ENCODE assay signal across 31 cellular contexts in the genomic region with DNA sequence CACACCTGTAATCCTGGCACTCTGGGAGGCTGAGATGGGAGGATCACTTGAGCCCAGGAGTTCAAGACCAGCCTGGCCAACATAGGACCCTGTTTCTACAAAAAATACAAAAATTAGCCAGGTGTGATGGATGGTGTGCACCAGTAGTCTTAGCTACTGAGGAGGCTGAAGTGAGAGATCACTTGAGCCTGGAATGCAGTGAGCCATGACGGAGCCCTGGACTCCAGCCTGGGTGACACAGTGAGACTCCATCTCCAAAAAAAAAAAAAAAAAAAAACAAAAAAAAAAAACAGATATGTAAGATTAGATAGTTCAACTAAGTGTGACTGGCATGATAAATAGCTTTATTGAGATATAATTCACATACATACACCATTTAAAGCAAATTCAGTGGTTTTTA. TPM values are rescaled to one million over a fixed set of nuclear protein-coding genes. Genes with fewer than 3 reads are reported as not detected.
DNase-seq lines count a peak whose midpoint lies in the region; TF ChIP-seq lines count a peak whose summit lies in the region.
"Had no signal": no experiment of that assay in that cellular context is flagged by ENCODE, and none has a peak within 500 bp of the region (broad histone marks: within the 10 kb centered on the region; RNA-seq: fewer than 3 reads in every experiment).

No MANE protein-coding gene starts in this region.

- H3K4me2 ChIP-seq in Karpas-422 (ENCODE audit: low read depth, low read length, poor library complexity, severe bottlenecking), result no peak overlapping the region
- H3K4me2 ChIP-seq: A549; BLaER1; BLaER1 treated with 17β-estradiol and CSF1 and Interleukin-3, amounts not matched to agents 10 nM and 100 nM had no signal

- intact Hi-C loops in thyroid gland (cut with DNase I), result no loop called here

- no peak overlapping the region for H3K9ac ChIP-seq in Karpas-422 (ENCODE audit: low read length)
- H3K9ac ChIP-seq: BLaER1; BLaER1 treated with 17β-estradiol and CSF1 and Interleukin-3, amounts not matched to agents 10 nM and 100 nM had no signal

- no peak for TF ChIP-seq POLR2A in thyroid gland (IDR thresholded peaks at IDR 0.05)

- H3K9me3 ChIP-seq in Karpas-422 (ENCODE audit: low read length) (no peaks in the 10 kb centered on the region), thyroid gland (no peaks in the 10 kb centered on the region)
- no peaks in the 10 kb centered on the region for H3K9me3 ChIP-seq in effector memory CD4-positive, alpha-beta T cell (ENCODE audit: control insufficient read depth, low read length)
- H3K9me3 ChIP-seq: A549; BE2C; BLaER1; BLaER1 treated with 17β-estradiol and CSF1 and Interleukin-3, amounts not matched to agents 10 nM and 100 nM; Caco-2 had no signal

- no peaks in the 10 kb centered on the region for H3K27me3 ChIP-seq in Karpas-422 (ENCODE audit: low read length)
- H3K27me3 ChIP-seq in thyroid gland, result no peaks in the 10 kb centered on the region
- no peaks in the 10 kb centered on the region for H3K27me3 ChIP-seq in effector memory CD4-positive, alpha-beta T cell (replicated peaks; ENCODE audit: control insufficient read depth, insufficient read depth, low read length, poor library complexity, severe bottlenecking)
- H3K27me3 ChIP-seq: BE2C; BLaER1; BLaER1 treated with 17β-estradiol and CSF1 and Interleukin-3, amounts not matched to agents 10 nM and 100 nM had no signal

- no peak for TF ChIP-seq CTCF in thyroid gland (IDR thresholded peaks at IDR 0.05)

- H4K20me1 ChIP-seq in Karpas-422 (ENCODE audit: insufficient read depth, low read depth, low read length), result no peaks in the 10 kb centered on the region
- H4K20me1 ChIP-seq: BLaER1 had no signal

- DNase-seq in Karpas-422, result peak; percentile 25
- DNase-seq in kidney tubule cell (ENCODE audit: low spot score), result peak; percentile 11
- DNase-seq in thyroid gland, result peak; percentile 63 to 77
- no peak for DNase-seq in occipital lobe (lab: John Stamatoyannopoulos, UW)
- DNase-seq in NCI-H526 treated with DMSO at 0.1 percent for 48 hours (lab: John Stamatoyannopoulos, UW), result no peak
- no peak for DNase-seq in effector memory CD4-positive, alpha-beta T cell
- DNase-seq: 8988T; ACHN; AML-193; BE2C; C1 segment of cervical spinal cord; Caco-2; Calu3; CD4-positive, alpha-beta memory T cell; CD4-positive, alpha-beta T cell; CD4-positive, CD25-positive, alpha-beta regulatory T cell; CD8-positive, alpha-beta memory T cell; CD8-positive, alpha-beta T cell; COR-L47; DMS 273 treated with DMSO at 0.1 percent for 48 hours; DMS153; DMS53; DMS79; DMS79 treated with DMSO at 0.1 percent for 48 hours; DND-41; EL had no signal

- H3K27ac ChIP-seq in Karpas-422 (ENCODE audit: low read length) (no peak overlapping the region), thyroid gland (peak overlapping the region in 2 of 3 donors; percentile 3 to 19)
- H3K27ac ChIP-seq in effector memory CD4-positive, alpha-beta T cell (ENCODE audit: insufficient read depth, low read length, poor library complexity, severe bottlenecking), result no peak overlapping the region
- H3K27ac ChIP-seq: 22Rv1; A549; BLaER1; BLaER1 treated with 17β-estradiol and CSF1 and Interleukin-3, amounts not matched to agents 10 nM and 100 nM; C4-2B had no signal

- H3K79me2 ChIP-seq in Karpas-422 (ENCODE audit: low read length), result no peaks in the 10 kb centered on the region

- 27 to 40% methylated on average over 1 of the region's 1 CpG for WGBS in thyroid gland, 2 donors

- no peaks in the 10 kb centered on the region for H3K4me1 ChIP-seq in Karpas-422 (ENCODE audit: low read length)
- peaks cover 0 to 4% of the 10 kb centered on the region in 2 donors for H3K4me1 ChIP-seq in thyroid gland
- H3K4me1 ChIP-seq in effector memory CD4-positive, alpha-beta T cell (ENCODE audit: control insufficient read depth, insufficient read depth, low read length, poor library complexity, severe bottlenecking), result no peaks in the 10 kb centered on the region
- H3K4me1 ChIP-seq: A549, BE2C, BLaER1, Caco-2 had no signal

- no peak overlapping the region for H3K4me3 ChIP-seq in Karpas-422 (ENCODE audit: low read length)
- H3K4me3 ChIP-seq in thyroid gland (replicated peaks in 1 of 3), result no peak overlapping the region
- no peak overlapping the region for H3K4me3 ChIP-seq in effector memory CD4-positive, alpha-beta T cell (ENCODE audit: insufficient read depth, low read depth, low read length, poor library complexity, severe bottlenecking)
- H3K4me3 ChIP-seq: A549; BLaER1; BLaER1 treated with 17β-estradiol and CSF1 and Interleukin-3, amounts not matched to agents 10 nM and 100 nM had no signal

- no peaks in the 10 kb centered on the region for H3K9me2 ChIP-seq in Karpas-422 (replicated peaks; ENCODE audit: insufficient read depth, low read length)

- no peak overlapping the region for H2AFZ ChIP-seq in Karpas-422 (ENCODE audit: low read length)

- H3K36me3 ChIP-seq in Karpas-422 (ENCODE audit: insufficient read depth, low read length), result peaks cover 34% of the 10 kb centered on the region
- peaks cover 23 to 36% of the 10 kb centered on the region in 2 donors for H3K36me3 ChIP-seq in thyroid gland
- H3K36me3 ChIP-seq in effector memory CD4-positive, alpha-beta T cell (ENCODE audit: control insufficient read depth, insufficient read depth, low read length), result peaks cover 64% of the 10 kb centered on the region

RNA-seq across cellular contexts. Expression of gene RBSN, which starts 9.7 kb away (rescaled TPM):
- total RNA-seq in Karpas-422 (2014; rRNA removed; shearing (Covaris generic); ENCODE audit: low replicate concordance), result 11.1 and 12.2 TPM in 2 replicates
- total RNA-seq in thyroid gland (10 to 100 TPM; 45.0 to 56.1 (median 52.0) TPM), occipital lobe (70.8 TPM)

RNA-seq across cellular contexts. Expression of gene MRPS25, which starts 24.1 kb away (rescaled TPM):
- 32.5 and 60.6 TPM in 2 replicates for total RNA-seq in Karpas-422 (2014; rRNA removed; shearing (Covaris generic); ENCODE audit: low replicate concordance)
- total RNA-seq in thyroid gland, result 10 to 100 TPM; 63.3 to 91.6 (median 79.8) TPM
- 17.8 TPM for total RNA-seq in occipital lobe

Comparison
In these comparisons a context has a peak if more than half of its experiments do, and no peak if none do; other contexts are left out.
1. DNase-seq: peak in Karpas-422 (single experiment), kidney tubule cell (single experiment) and thyroid gland (2 of 2); none in occipital lobe (single experiment), NCI-H526 treated with DMSO at 0.1 percent for 48 hours (single experiment) and effector memory CD4-positive, alpha-beta T cell (0 of 3).
2. H3K27ac ChIP-seq: peak in thyroid gland (2 of 3); none in Karpas-422 (single experiment) and effector memory CD4-positive, alpha-beta T cell (single experiment).